Comparison of ENCODE assay signal across 1 cellular context in genomic region chr3:52238193-52238760, GRCh38.
TF ChIP-seq lines count a peak whose summit lies in the region.

No MANE protein-coding gene starts in this region.

TF ChIP-seq in HepG2, 621 proteins besides CTCF, POLR2A, EP300 and RAD21 (continued from another document and continues in another):
- peak; percentile 29; the same call in 1 of the 2 replicates for TF ChIP-seq UBTF (CRISPR knock-in tag; IDR thresholded peaks at IDR 0.05)
- TF ChIP-seq ZNF792 (CRISPR knock-in tag; IDR thresholded peaks at IDR 0.05) = no peak
- peak; percentile 93; the same call in 1 of the 2 replicates for TF ChIP-seq FOXK1 (CRISPR knock-in tag; IDR thresholded peaks at IDR 0.05; ENCODE audit: borderline replicate concordance, low read depth)
- TF ChIP-seq ZNF503 (CRISPR knock-in tag; IDR thresholded peaks at IDR 0.05) = 0 out of 2 replicates have a peak, but pooled peaks have one; percentile 12
- TF ChIP-seq NFYC (CRISPR knock-in tag; IDR thresholded peaks at IDR 0.05) = peak; percentile 16; the same call in 1 of the 2 replicates
- peak; percentile 98; the same call in 1 of the 2 replicates for TF ChIP-seq TARDBP (CRISPR knock-in tag; IDR thresholded peaks at IDR 0.05)
- TF ChIP-seq HNF4G (IDR thresholded peaks at IDR 0.05; ENCODE audit: borderline replicate concordance, low read depth, low read length) = peak; percentile 93
- TF ChIP-seq HNF4G (CRISPR knock-in tag; IDR thresholded peaks at IDR 0.05; ENCODE audit: borderline replicate concordance, low read depth) = peak; percentile 94
- TF ChIP-seq CENPX (CRISPR knock-in tag; IDR thresholded peaks at IDR 0.05) = no peak
- no peak for TF ChIP-seq ZNF414 (CRISPR knock-in tag; IDR thresholded peaks at IDR 0.05)
- peak; percentile 46; the same call in 1 of the 2 replicates for TF ChIP-seq SNAPC5 (CRISPR knock-in tag; IDR thresholded peaks at IDR 0.05; ENCODE audit: borderline replicate concordance)
- TF ChIP-seq SIX4 (CRISPR knock-in tag; IDR thresholded peaks at IDR 0.05) = no peak
- TF ChIP-seq RFX5 (IDR thresholded peaks at IDR 0.05; ENCODE audit: low read depth, low read length) = no peak
- peak; percentile 44; the same call in 1 of the 2 replicates for TF ChIP-seq CBX5 (CRISPR knock-in tag; IDR thresholded peaks at IDR 0.05; ENCODE audit: borderline replicate concordance)
- TF ChIP-seq ZNF558 (CRISPR knock-in tag; IDR thresholded peaks at IDR 0.05; ENCODE audit: borderline replicate concordance) = no peak
- 0 out of 2 replicates have a peak, but pooled peaks have one; percentile 70 for TF ChIP-seq ZNF83 (CRISPR knock-in tag; IDR thresholded peaks at IDR 0.05; ENCODE audit: borderline replicate concordance)
- TF ChIP-seq POLR2AphosphoS5 (IDR thresholded peaks at IDR 0.05; ENCODE audit: low read depth, low read length) = peak; percentile 80
- no peak for TF ChIP-seq GFI1 (CRISPR knock-in tag; IDR thresholded peaks at IDR 0.05; ENCODE audit: borderline replicate concordance)
- TF ChIP-seq ZSCAN30 (CRISPR knock-in tag; IDR thresholded peaks at IDR 0.05) = no peak
- TF ChIP-seq CC2D1A (CRISPR knock-in tag; IDR thresholded peaks at IDR 0.05) = no peak
- no peak for TF ChIP-seq NONO (IDR thresholded peaks at IDR 0.05)
- peak; percentile 79 for TF ChIP-seq NONO (CRISPR knock-in tag; conservative IDR thresholded peaks at IDR 0.05)
- TF ChIP-seq ZNF446 (CRISPR knock-in tag; IDR thresholded peaks at IDR 0.05) = no peak
- 0 out of 2 replicates have a peak, but pooled peaks have one; percentile 17 for TF ChIP-seq KDM5A (IDR thresholded peaks at IDR 0.05; ENCODE audit: borderline replicate concordance, low read length)
- peak; percentile 19; the same call in 1 of the 2 replicates for TF ChIP-seq ZNF556 (CRISPR knock-in tag; IDR thresholded peaks at IDR 0.05; ENCODE audit: borderline replicate concordance)
- peak; percentile 60 for TF ChIP-seq ZEB1 (IDR thresholded peaks at IDR 0.05; ENCODE audit: insufficient replicate concordance, low read depth)
- no peak for TF ChIP-seq JARID2 (CRISPR knock-in tag; IDR thresholded peaks at IDR 0.05; ENCODE audit: insufficient replicate concordance)
- no peak for TF ChIP-seq FOSL1 (CRISPR knock-in tag; IDR thresholded peaks at IDR 0.05; ENCODE audit: borderline replicate concordance)
- TF ChIP-seq PRDM10 (CRISPR knock-in tag; IDR thresholded peaks at IDR 0.05; ENCODE audit: low read depth) = no peak; the same call in 1 of the 2 replicates
- peak; percentile 85 for TF ChIP-seq ZNF772 (CRISPR knock-in tag; IDR thresholded peaks at IDR 0.05)
- 0 out of 2 replicates have a peak, but pooled peaks have one; percentile 14 for TF ChIP-seq BRD4 (CRISPR knock-in tag; IDR thresholded peaks at IDR 0.05)
- peak; percentile 44; the same call in 1 of the 2 replicates for TF ChIP-seq JUNB (CRISPR knock-in tag; IDR thresholded peaks at IDR 0.05; ENCODE audit: borderline replicate concordance)
- TF ChIP-seq XRCC5 (optimal IDR thresholded peaks at IDR 0.05; ENCODE audit: low read length) = peak; percentile 73
- TF ChIP-seq HNF4A (CRISPR knock-in tag; IDR thresholded peaks at IDR 0.05) = peak; percentile 91
- no peak for TF ChIP-seq PREB (CRISPR knock-in tag; IDR thresholded peaks at IDR 0.05)
- no peak for TF ChIP-seq ZNF142 (CRISPR knock-in tag; IDR thresholded peaks at IDR 0.05)
- peak; percentile 63; the same call in 1 of the 2 replicates for TF ChIP-seq FOXJ3 (CRISPR knock-in tag; IDR thresholded peaks at IDR 0.05; ENCODE audit: borderline replicate concordance)
- TF ChIP-seq ZFP1 (CRISPR knock-in tag; IDR thresholded peaks at IDR 0.05) = 0 out of 2 replicates have a peak, but pooled peaks have one; percentile 40
- peak; percentile 75; the same call in 1 of the 2 replicates for TF ChIP-seq ZBTB2 (CRISPR knock-in tag; IDR thresholded peaks at IDR 0.05; ENCODE audit: low read depth)
- TF ChIP-seq ETV5 (CRISPR knock-in tag; IDR thresholded peaks at IDR 0.05; ENCODE audit: borderline replicate concordance) = no peak; the same call in none of the 2 replicates
